In genomic region chr2:37287966-37288365, GRCh38 we compare ENCODE assay signal across 10 cellular contexts. TPM values are rescaled to one million over a fixed set of nuclear protein-coding genes. Genes with fewer than 3 reads are reported as not detected.
DNase-seq lines count a peak whose midpoint lies in the region; ATAC-seq and TF ChIP-seq lines count a peak whose summit lies in the region.
"Had no signal": no experiment of that assay in that cellular context is flagged by ENCODE, and none has a peak within 500 bp of the region (broad histone marks: within the 10 kb centered on the region; RNA-seq: fewer than 3 reads in every experiment).

No MANE protein-coding gene starts in this region.

- H3K4me2 ChIP-seq in mesenchymal stem cell (ENCODE audit: low read length, poor library complexity, severe bottlenecking): no peak overlapping the region

- H2BK12ac ChIP-seq in mesenchymal stem cell (ENCODE audit: low read length in 2 of 2): no peak overlapping the region

- POLR2A ChIA-PET in HEK293 (lab: Yijun Ruan, JAX): no interaction called here

- H3K27ac ChIP-seq in HEK293 (ENCODE audit: extremely low read depth, low read depth, low read length) (no peak overlapping the region), lower lobe of right lung (no peak overlapping the region), mesenchymal stem cell (ENCODE audit: low read length, poor library complexity, severe bottlenecking) (no peak overlapping the region)
- H3K27ac ChIP-seq: adrenal gland, HL-60 had no signal

- no peaks in the 10 kb centered on the region for H3K4me1 Mint-ChIP-seq in Calu3 (ENCODE audit: low read depth, unreplicated experiment)

- H2BK5ac ChIP-seq in mesenchymal stem cell (ENCODE audit: low read depth, low read length, poor library complexity, severe bottlenecking): no peak overlapping the region

- no peak overlapping the region for H3K14ac ChIP-seq in mesenchymal stem cell (ENCODE audit: low read length in 2 of 2)

- H3K4me3 ChIP-seq in HEK293 (ENCODE audit: low read depth, low read length) (no peak overlapping the region), lower lobe of right lung (no peak overlapping the region), mesenchymal stem cell (ENCODE audit: insufficient read depth in 1 of 2, low read depth in 1 of 2, low read length in 2 of 2) (no peak overlapping the region)
- H3K4me3 ChIP-seq: adrenal gland had no signal

- H3K4ac ChIP-seq in mesenchymal stem cell (ENCODE audit: low read depth in 1 of 2, low read length in 2 of 2): no peak overlapping the region

- no peak overlapping the region for H3K4me3 Mint-ChIP-seq in Calu3 (ENCODE audit: low read depth, unreplicated experiment)

- H3K4me1 ChIP-seq in HEK293 (ENCODE audit: control insufficient read depth, insufficient read depth, low read length): no peaks in the 10 kb centered on the region
- no peaks in the 10 kb centered on the region for H3K4me1 ChIP-seq in lower lobe of right lung
- H3K4me1 ChIP-seq in mesenchymal stem cell (ENCODE audit: control insufficient read depth, insufficient read depth, low read depth, low read length): peaks cover 2% of the 10 kb centered on the region

- WGBS in mesenchymal stem cell: 93% methylated on average over 1 of the region's 2 CpGs

- H3K18ac ChIP-seq in mesenchymal stem cell (ENCODE audit: low read depth in 1 of 2, low read length in 2 of 2): no peak overlapping the region

- no peak overlapping the region for H2BK15ac ChIP-seq in mesenchymal stem cell (ENCODE audit: low read depth, poor library complexity, severe bottlenecking)

- H2AFZ ChIP-seq in mesenchymal stem cell (ENCODE audit: low read depth, low read length): no peak overlapping the region

- intact Hi-C loops in lower lobe of right lung (cut with DNase I) (no loop called here), Calu3 (cut with micrococcal nuclease; ENCODE audit: unreplicated experiment) (no loop called here)

- no peaks in the 10 kb centered on the region for H3K9me3 Mint-ChIP-seq in Calu3 (ENCODE audit: low read depth, unreplicated experiment)

- H2AK5ac ChIP-seq in mesenchymal stem cell (ENCODE audit: low read length, severe bottlenecking): no peak overlapping the region

- H2BK120ac ChIP-seq in mesenchymal stem cell (ENCODE audit: low read depth, low read length): no peak overlapping the region

- no peak overlapping the region for H3K9ac ChIP-seq in mesenchymal stem cell (ENCODE audit: low read length)

- H3K36me3 ChIP-seq in HEK293 (ENCODE audit: control insufficient read depth in 2 of 2, insufficient read depth in 1 of 2, low read length in 2 of 2) (peaks cover 39 to 57% of the 10 kb centered on the region in 2 experiments), lower lobe of right lung (peaks cover 63% of the 10 kb centered on the region), mesenchymal stem cell (ENCODE audit: control insufficient read depth in 1 of 2, insufficient read depth in 2 of 2, low read depth in 1 of 2, low read length in 2 of 2) (peaks cover 3 to 65% of the 10 kb centered on the region in 2 experiments)

- H3K36me3 Mint-ChIP-seq in Calu3 (ENCODE audit: insufficient read depth, unreplicated experiment): peaks cover 6% of the 10 kb centered on the region

- H4K8ac ChIP-seq in mesenchymal stem cell (ENCODE audit: low read length): no peak overlapping the region

- no peaks in the 10 kb centered on the region for H3K27me3 ChIP-seq in lower lobe of right lung (ENCODE audit: low read depth)
- H3K27me3 ChIP-seq in mesenchymal stem cell (ENCODE audit: control insufficient read depth in 1 of 2, insufficient read depth in 1 of 2, low read length in 2 of 2): no peaks in the 10 kb centered on the region
- H3K27me3 ChIP-seq: adrenal gland had no signal

- DNase-seq in NCI-H2081 (lab: John Stamatoyannopoulos, UW) (peak; percentile 8 to 19), NCI-H2081 treated with DMSO at 0.1 percent for 48 hours (lab: John Stamatoyannopoulos, UW) (no peak), SW480 (ENCODE audit: low spot score) (peak; percentile 54), lower lobe of right lung (no peak), anterior cingulate cortex (lab: John Stamatoyannopoulos, UW) (no peak), mesenchymal stem cell (no peak), Calu3 (no peak)

- H3K9me3 ChIP-seq in HEK293 (ENCODE audit: control insufficient read depth, insufficient read depth, low read depth, low read length) (no peaks in the 10 kb centered on the region), lower lobe of right lung (no peaks in the 10 kb centered on the region), mesenchymal stem cell (ENCODE audit: control insufficient read depth, low read length) (no peaks in the 10 kb centered on the region)
- H3K9me3 ChIP-seq: adrenal gland had no signal

- H3K23ac ChIP-seq in mesenchymal stem cell (ENCODE audit: low read length in 2 of 2): no peak overlapping the region

- CTCF ChIA-PET in HEK293 (lab: Yijun Ruan, JAX) (interaction anchor here (0.6 to 1.2 kb wide), 6 partner anchors 49 to 589 kb away, joined by 3 to 5 read pairs (median 3); no protein-coding TSS in a partner anchor), Calu3 (lab: Charles Lee) (interaction anchor here (0.6 kb wide), 1 partner anchor 13 kb away, joined by 4 read pairs; no protein-coding TSS in a partner anchor)

- H3K79me1 ChIP-seq in mesenchymal stem cell (replicated peaks; ENCODE audit: low read length, poor library complexity, severe bottlenecking): peaks cover 13% of the 10 kb centered on the region

- no peak overlapping the region for H3K27ac Mint-ChIP-seq in Calu3 (ENCODE audit: unreplicated experiment)

- peak; percentile 48; the same call in 1 of the 2 replicates for TF ChIP-seq CTCF in HEK293 (tag by site-specific recombination; IDR thresholded peaks at IDR 0.05)
- peak; percentile 30 for TF ChIP-seq CTCF in lower lobe of right lung (IDR thresholded peaks at IDR 0.05)
- TF ChIP-seq CTCF in Calu3 (IDR thresholded peaks at IDR 0.05; ENCODE audit: unreplicated experiment): no peak

- peak in 1 of 2 donors; percentile 65 for ATAC-seq in lower lobe of right lung

- no peaks in the 10 kb centered on the region for H3K27me3 Mint-ChIP-seq in Calu3 (ENCODE audit: unreplicated experiment)

- no TSS peak for BruUV-seq in Calu3 (replicated peaks; lab: Mats Ljungman, UMichigan)

- no peak overlapping the region for H4K91ac ChIP-seq in mesenchymal stem cell (ENCODE audit: low read length)

TF ChIP-seq in HEK293, 187 proteins besides CTCF, POLR2A, EP300 and RAD21:
- TF ChIP-seq ZNF654 (tag by site-specific recombination; IDR thresholded peaks at IDR 0.05; ENCODE audit: low read depth) (peak; percentile 41), ZSCAN23 (tag by site-specific recombination; IDR thresholded peaks at IDR 0.05) (no peak)

RNA-seq across cellular contexts. Expression of gene PRKD3, which starts 36.7 kb away (rescaled TPM):
- total RNA-seq in lower lobe of right lung: 39.3 TPM
- 15.0 TPM for polyA plus RNA-seq in mesenchymal stem cell (2013, experiment 1 of 2)
- polyA plus RNA-seq in mesenchymal stem cell (2013, experiment 2 of 2): 15.8 TPM
- total RNA-seq in Calu3 (2022): 24.8 and 33.4 TPM in 2 replicates

RNA-seq across cellular contexts. Expression of gene QPCT, which starts 56.5 kb away (rescaled TPM):
- 8.6 TPM for total RNA-seq in lower lobe of right lung
- polyA plus RNA-seq in mesenchymal stem cell (2013, experiment 1 of 2): 9.6 TPM
- polyA plus RNA-seq in mesenchymal stem cell (2013, experiment 2 of 2): 10.1 TPM
- 7.4 and 8.9 TPM in 2 replicates for total RNA-seq in Calu3 (2022)

RNA-seq across cellular contexts. Expression of gene NDUFAF7, which starts 56.5 kb away (rescaled TPM):
- 18.3 TPM for total RNA-seq in lower lobe of right lung
- polyA plus RNA-seq in mesenchymal stem cell (2013, experiment 1 of 2): 9.6 TPM
- 9.9 TPM for polyA plus RNA-seq in mesenchymal stem cell (2013, experiment 2 of 2)
- total RNA-seq in Calu3 (2022): 20.4 and 22.3 TPM in 2 replicates

RNA-seq across cellular contexts. Expression of gene CEBPZ, which starts 56.6 kb away (rescaled TPM):
- total RNA-seq in lower lobe of right lung (45.3 TPM), Calu3 (2022) (60.7 and 64.9 TPM in 2 replicates)
- polyA plus RNA-seq in mesenchymal stem cell (2013, experiment 1 of 2): 27.8 TPM
- 28.1 TPM for polyA plus RNA-seq in mesenchymal stem cell (2013, experiment 2 of 2)

Comparison
In these comparisons a context has a peak if more than half of its experiments do, and no peak if none do; other contexts are left out.
1. DNase-seq: peak in NCI-H2081 (2 of 2) and SW480 (single experiment); none in NCI-H2081 treated with DMSO at 0.1 percent for 48 hours (single experiment), lower lobe of right lung (single experiment), anterior cingulate cortex (0 of 58), mesenchymal stem cell (single experiment) and Calu3 (single experiment).